1 cellular context compared by ENCODE assay signal in the genomic region with DNA sequence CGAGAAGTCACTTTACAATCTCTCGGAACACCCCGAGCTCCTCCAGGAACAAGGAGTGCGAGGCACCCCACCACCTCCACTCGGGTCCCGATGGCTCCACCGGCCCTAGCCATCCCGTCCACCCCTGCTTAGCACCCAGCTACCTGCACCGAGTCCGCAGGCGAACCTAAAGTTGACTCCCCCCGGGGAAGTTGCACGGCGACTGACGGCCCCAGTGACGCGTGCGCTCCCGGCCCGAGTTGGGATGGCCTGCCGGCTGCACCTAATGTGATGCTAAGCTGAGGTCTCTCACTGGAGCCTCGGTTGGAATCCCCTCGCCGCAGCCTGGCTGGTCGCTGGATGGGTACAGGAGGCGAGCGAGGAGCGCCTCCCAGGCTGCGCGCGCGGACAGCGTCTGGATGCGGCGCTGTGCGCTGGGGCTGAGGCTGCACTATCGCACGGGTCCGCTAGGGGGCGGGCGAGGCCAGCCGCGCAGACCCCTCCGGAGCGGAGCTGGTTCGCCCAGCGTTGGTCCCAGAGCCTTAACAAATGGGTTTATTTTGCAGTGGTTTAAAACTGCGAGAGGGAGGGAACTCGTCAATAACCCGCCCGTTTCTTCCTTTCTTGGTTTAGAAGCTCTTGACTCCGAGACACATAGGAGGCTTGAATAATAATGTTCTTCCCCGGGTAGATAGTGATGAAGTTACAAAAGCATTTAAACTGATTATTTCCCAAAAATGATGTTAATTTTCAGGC.
A peak's percentile ranks its signal among the peaks of the same experiment; 100 is the strongest.
TF ChIP-seq lines count a peak whose summit lies in the region.

Gene OXTR, minus strand, starts transcription at position 526 of the 735 bp plus-strand sequence. CDS start 1,426 bp downstream, outside the sequence.

TF ChIP-seq in HepG2, 621 proteins besides CTCF, POLR2A, EP300 and RAD21 (continued from another document and continues in another):
- TF ChIP-seq KDM2A (CRISPR knock-in tag; IDR thresholded peaks at IDR 0.05; ENCODE audit: borderline replicate concordance, low read depth): peak; percentile 78; the same call in 1 of the 2 replicates
- TF ChIP-seq ZNF292 (CRISPR knock-in tag; IDR thresholded peaks at IDR 0.05; ENCODE audit: borderline replicate concordance, low read depth): 0 out of 2 replicates have a peak, but pooled peaks have one; percentile 24
- no peak for TF ChIP-seq NR2F1 (CRISPR knock-in tag; IDR thresholded peaks at IDR 0.05)
- TF ChIP-seq ZNF441 (CRISPR knock-in tag; IDR thresholded peaks at IDR 0.05; ENCODE audit: borderline replicate concordance): peak; percentile 99
- TF ChIP-seq, protein P1, sequence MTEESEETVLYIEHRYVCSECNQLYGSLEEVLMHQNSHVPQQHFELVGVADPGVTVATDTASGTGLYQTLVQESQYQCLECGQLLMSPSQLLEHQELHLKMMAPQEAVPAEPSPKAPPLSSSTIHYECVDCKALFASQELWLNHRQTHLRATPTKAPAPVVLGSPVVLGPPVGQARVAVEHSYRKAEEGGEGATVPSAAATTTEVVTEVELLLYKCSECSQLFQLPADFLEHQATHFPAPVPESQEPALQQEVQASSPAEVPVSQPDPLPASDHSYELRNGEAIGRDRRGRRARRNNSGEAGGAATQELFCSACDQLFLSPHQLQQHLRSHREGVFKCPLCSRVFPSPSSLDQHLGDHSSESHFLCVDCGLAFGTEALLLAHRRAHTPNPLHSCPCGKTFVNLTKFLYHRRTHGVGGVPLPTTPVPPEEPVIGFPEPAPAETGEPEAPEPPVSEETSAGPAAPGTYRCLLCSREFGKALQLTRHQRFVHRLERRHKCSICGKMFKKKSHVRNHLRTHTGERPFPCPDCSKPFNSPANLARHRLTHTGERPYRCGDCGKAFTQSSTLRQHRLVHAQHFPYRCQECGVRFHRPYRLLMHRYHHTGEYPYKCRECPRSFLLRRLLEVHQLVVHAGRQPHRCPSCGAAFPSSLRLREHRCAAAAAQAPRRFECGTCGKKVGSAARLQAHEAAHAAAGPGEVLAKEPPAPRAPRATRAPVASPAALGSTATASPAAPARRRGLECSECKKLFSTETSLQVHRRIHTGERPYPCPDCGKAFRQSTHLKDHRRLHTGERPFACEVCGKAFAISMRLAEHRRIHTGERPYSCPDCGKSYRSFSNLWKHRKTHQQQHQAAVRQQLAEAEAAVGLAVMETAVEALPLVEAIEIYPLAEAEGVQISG (CRISPR knock-in tag; IDR thresholded peaks at IDR 0.05): peak; percentile 36; the same call in 1 of the 2 replicates
- 0 out of 2 replicates have a peak, but pooled peaks have one; percentile 23 for TF ChIP-seq ETV5 (CRISPR knock-in tag; IDR thresholded peaks at IDR 0.05; ENCODE audit: borderline replicate concordance)
- TF ChIP-seq TCF7L2 (IDR thresholded peaks at IDR 0.05; ENCODE audit: low read depth, low read length): no peak
- TF ChIP-seq HNRNPH1 (optimal IDR thresholded peaks at IDR 0.05; ENCODE audit: low read depth, low read length): no peak
- no peak; the same call in 1 of the 2 replicates for TF ChIP-seq SMC3 (IDR thresholded peaks at IDR 0.05; ENCODE audit: low read length)
- no peak for TF ChIP-seq ZFP82 (CRISPR knock-in tag; IDR thresholded peaks at IDR 0.05; ENCODE audit: borderline replicate concordance)
- no peak for TF ChIP-seq ZIK1 (CRISPR knock-in tag; IDR thresholded peaks at IDR 0.05; ENCODE audit: borderline replicate concordance, low read depth)
- peak; percentile 48; the same call in 1 of the 2 replicates for TF ChIP-seq ZNF280B (CRISPR knock-in tag; IDR thresholded peaks at IDR 0.05; ENCODE audit: borderline replicate concordance)
- TF ChIP-seq TMF1 (CRISPR knock-in tag; IDR thresholded peaks at IDR 0.05; ENCODE audit: low read depth): no peak
- TF ChIP-seq SOX13 (IDR thresholded peaks at IDR 0.05): no peak
- TF ChIP-seq SOX13 (CRISPR knock-in tag; conservative IDR thresholded peaks at IDR 0.05 in 1 of 2, IDR thresholded peaks at IDR 0.05 in 1 of 2): peak in 1 of 2 experiments; percentile 15; a peak in 1 of 4 replicates
- TF ChIP-seq, protein P2, sequence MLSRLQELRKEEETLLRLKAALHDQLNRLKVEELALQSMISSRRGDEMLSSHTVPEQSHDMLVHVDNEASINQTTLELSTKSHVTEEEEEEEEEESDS (CRISPR knock-in tag; IDR thresholded peaks at IDR 0.05; ENCODE audit: borderline replicate concordance): no peak
- TF ChIP-seq MYPOP (CRISPR knock-in tag; IDR thresholded peaks at IDR 0.05): peak; percentile 99
- no peak for TF ChIP-seq ZFAT (CRISPR knock-in tag; conservative IDR thresholded peaks at IDR 0.05)
- TF ChIP-seq, protein P3, sequence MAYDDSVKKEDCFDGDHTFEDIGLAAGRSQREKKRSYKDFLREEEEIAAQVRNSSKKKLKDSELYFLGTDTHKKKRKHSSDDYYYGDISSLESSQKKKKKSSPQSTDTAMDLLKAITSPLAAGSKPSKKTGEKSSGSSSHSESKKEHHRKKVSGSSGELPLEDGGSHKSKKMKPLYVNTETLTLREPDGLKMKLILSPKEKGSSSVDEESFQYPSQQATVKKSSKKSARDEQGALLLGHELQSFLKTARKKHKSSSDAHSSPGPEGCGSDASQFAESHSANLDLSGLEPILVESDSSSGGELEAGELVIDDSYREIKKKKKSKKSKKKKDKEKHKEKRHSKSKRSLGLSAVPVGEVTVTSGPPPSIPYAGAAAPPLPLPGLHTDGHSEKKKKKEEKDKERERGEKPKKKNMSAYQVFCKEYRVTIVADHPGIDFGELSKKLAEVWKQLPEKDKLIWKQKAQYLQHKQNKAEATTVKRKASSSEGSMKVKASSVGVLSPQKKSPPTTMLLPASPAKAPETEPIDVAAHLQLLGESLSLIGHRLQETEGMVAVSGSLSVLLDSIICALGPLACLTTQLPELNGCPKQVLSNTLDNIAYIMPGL (CRISPR knock-in tag; IDR thresholded peaks at IDR 0.05; ENCODE audit: borderline replicate concordance in 1 of 2, low read depth in 1 of 2): peak; percentile 41 to 84; a peak in 2 of 4 replicates
- TF ChIP-seq XRCC5 (optimal IDR thresholded peaks at IDR 0.05; ENCODE audit: low read length): peak; percentile 97
- TF ChIP-seq NRL (CRISPR knock-in tag; IDR thresholded peaks at IDR 0.05; ENCODE audit: borderline replicate concordance): peak; percentile 65; the same call in 1 of the 2 replicates
- no peak for TF ChIP-seq NCOA1 (CRISPR knock-in tag; IDR thresholded peaks at IDR 0.05)
- 0 out of 2 replicates have a peak, but pooled peaks have one; percentile 17 for TF ChIP-seq ZBTB26 (CRISPR knock-in tag; IDR thresholded peaks at IDR 0.05; ENCODE audit: borderline replicate concordance)
- 0 out of 2 replicates have a peak, but pooled peaks have one; percentile 8 for TF ChIP-seq CCDC6 (CRISPR knock-in tag; IDR thresholded peaks at IDR 0.05)
- TF ChIP-seq NR2C2 (CRISPR knock-in tag; IDR thresholded peaks at IDR 0.05; ENCODE audit: borderline replicate concordance): no peak
- no peak for TF ChIP-seq ZNF674 (CRISPR knock-in tag; IDR thresholded peaks at IDR 0.05; ENCODE audit: low read depth)
- no peak for TF ChIP-seq SOX6 (IDR thresholded peaks at IDR 0.05)
- peak; percentile 21 for TF ChIP-seq SOX6 (CRISPR knock-in tag; IDR thresholded peaks at IDR 0.05)
- peak; percentile 27; the same call in 1 of the 2 replicates for TF ChIP-seq ZBTB7B (CRISPR knock-in tag; IDR thresholded peaks at IDR 0.05)
- TF ChIP-seq FOXA1 (IDR thresholded peaks at IDR 0.05): no peak
- 0 out of 2 replicates have a peak, but pooled peaks have one; percentile 11 for TF ChIP-seq FOXA1 (CRISPR knock-in tag; IDR thresholded peaks at IDR 0.05)
- TF ChIP-seq ZFP36L1 (CRISPR knock-in tag; IDR thresholded peaks at IDR 0.05): no peak
- peak; percentile 73 for TF ChIP-seq HNRNPLL (IDR thresholded peaks at IDR 0.05; ENCODE audit: low read depth, low read length, poor library complexity, severe bottlenecking)
- TF ChIP-seq U2AF1 (optimal IDR thresholded peaks at IDR 0.05; ENCODE audit: low read depth, low read length): no peak
- TF ChIP-seq ZNF343 (CRISPR knock-in tag; IDR thresholded peaks at IDR 0.05): no peak
- TF ChIP-seq PRPF4 (IDR thresholded peaks at IDR 0.05; ENCODE audit: low read depth, low read length, poor library complexity, severe bottlenecking): no peak
- TF ChIP-seq KAT8 (CRISPR knock-in tag; IDR thresholded peaks at IDR 0.05): 0 out of 2 replicates have a peak, but pooled peaks have one; percentile 36
- TF ChIP-seq ATF3 (CRISPR knock-in tag; IDR thresholded peaks at IDR 0.05): no peak
- no peak for TF ChIP-seq ZNF558 (CRISPR knock-in tag; IDR thresholded peaks at IDR 0.05; ENCODE audit: borderline replicate concordance)
- TF ChIP-seq ARID4A (CRISPR knock-in tag; IDR thresholded peaks at IDR 0.05; ENCODE audit: borderline replicate concordance): peak; percentile 28; the same call in 1 of the 2 replicates
- no peak for TF ChIP-seq ZNF160 (CRISPR knock-in tag; IDR thresholded peaks at IDR 0.05)
- TF ChIP-seq ELF1 (CRISPR knock-in tag; IDR thresholded peaks at IDR 0.05): 0 out of 2 replicates have a peak, but pooled peaks have one; percentile 19
- TF ChIP-seq MBD4 (IDR thresholded peaks at IDR 0.05; ENCODE audit: borderline replicate concordance, low read length): no peak
- no peak for TF ChIP-seq WIZ (CRISPR knock-in tag; IDR thresholded peaks at IDR 0.05)
- TF ChIP-seq, protein P4, sequence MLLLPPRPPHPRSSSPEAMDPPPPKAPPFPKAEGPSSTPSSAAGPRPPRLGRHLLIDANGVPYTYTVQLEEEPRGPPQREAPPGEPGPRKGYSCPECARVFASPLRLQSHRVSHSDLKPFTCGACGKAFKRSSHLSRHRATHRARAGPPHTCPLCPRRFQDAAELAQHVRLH (CRISPR knock-in tag; IDR thresholded peaks at IDR 0.05; ENCODE audit: borderline replicate concordance, low read depth): peak; percentile 70; the same call in 1 of the 2 replicates
- no peak for TF ChIP-seq ZNF383 (CRISPR knock-in tag; IDR thresholded peaks at IDR 0.05; ENCODE audit: borderline replicate concordance)
